In genomic region chr5:1474875-1475543, GRCh38 we compare ENCODE assay signal across 2 cellular contexts.
TF ChIP-seq lines count a peak whose summit lies in the region.

No MANE protein-coding gene starts in this region.

TF ChIP-seq in GM23338, 12 proteins besides CTCF, POLR2A, EP300 and RAD21:
- TF ChIP-seq NANOG (IDR thresholded peaks at IDR 0.05; ENCODE audit: borderline replicate concordance) (no peak), ZNF462 (CRISPR knock-in tag; IDR thresholded peaks at IDR 0.05) (no peak), STAT1 (IDR thresholded peaks at IDR 0.05; ENCODE audit: unreplicated experiment) (no peak), ZNF114 (CRISPR knock-in tag; IDR thresholded peaks at IDR 0.05) (no peak), JUNB (IDR thresholded peaks at IDR 0.05; ENCODE audit: unreplicated experiment) (no peak), CREB1 (CRISPR knock-in tag; IDR thresholded peaks at IDR 0.05; ENCODE audit: low read depth) (no peak), POLR2AphosphoS5 (IDR thresholded peaks at IDR 0.05; ENCODE audit: low read depth) (no peak), EZH2 (IDR thresholded peaks at IDR 0.05; ENCODE audit: low read depth, unreplicated experiment) (no peak), ZNF331 (CRISPR knock-in tag; IDR thresholded peaks at IDR 0.05; ENCODE audit: low read depth) (no peak), REST (IDR thresholded peaks at IDR 0.05; ENCODE audit: unreplicated experiment) (no peak), EZH2phosphoT487 (IDR thresholded peaks at IDR 0.05; ENCODE audit: unreplicated experiment) (no peak), ETS1 (IDR thresholded peaks at IDR 0.05) (no peak)
TF ChIP-seq in GM23338: peak in this region for 0.

TF ChIP-seq in H1, 55 proteins besides CTCF, POLR2A, EP300 and RAD21:
- no peak for TF ChIP-seq SIN3A (conservative IDR thresholded peaks at IDR 0.05 in 1 of 2, IDR thresholded peaks at IDR 0.05 in 1 of 2; ENCODE audit: low read depth in 1 of 2, low read length in 2 of 2)
- no peak for TF ChIP-seq GABPA (IDR thresholded peaks at IDR 0.05; ENCODE audit: borderline replicate concordance, insufficient read depth, low read length)
- no peak for TF ChIP-seq SAP30 (IDR thresholded peaks at IDR 0.05; ENCODE audit: insufficient read depth, insufficient replicate concordance, low read length)
- no peak for TF ChIP-seq POU5F1 (IDR thresholded peaks at IDR 0.05; ENCODE audit: low read depth, low read length)
- TF ChIP-seq CTBP2 (IDR thresholded peaks at IDR 0.05; ENCODE audit: borderline replicate concordance, insufficient read depth, insufficient read length, low read length): no peak
- no peak for TF ChIP-seq TAF1 (IDR thresholded peaks at IDR 0.05; ENCODE audit: low read depth, low read length)
- no peak for TF ChIP-seq SP4 (IDR thresholded peaks at IDR 0.05; ENCODE audit: low read length)
- TF ChIP-seq MAX (IDR thresholded peaks at IDR 0.05): no peak
- TF ChIP-seq HDAC2 (IDR thresholded peaks at IDR 0.05; ENCODE audit: borderline replicate concordance in 1 of 2, low read depth in 2 of 2, low read length in 2 of 2): no peak
- no peak for TF ChIP-seq CHD7 (IDR thresholded peaks at IDR 0.05; ENCODE audit: insufficient replicate concordance, low read length)
- no peak for TF ChIP-seq RXRA (IDR thresholded peaks at IDR 0.05; ENCODE audit: insufficient read depth, low read depth, low read length)
TF ChIP-seq in H1: peak in this region for 0.
